Comparison of ENCODE assay signal across 1 cellular context in genomic region chr13:20129076-20129475, GRCh38.
TF ChIP-seq lines count a peak whose summit lies in the region.

No MANE protein-coding gene starts in this region.

TF ChIP-seq in H1, 55 proteins besides CTCF, POLR2A, EP300 and RAD21:
- no peak for TF ChIP-seq SIX5 (IDR thresholded peaks at IDR 0.05; ENCODE audit: low read depth, low read length)
- no peak for TF ChIP-seq CTBP2 (IDR thresholded peaks at IDR 0.05; ENCODE audit: borderline replicate concordance, insufficient read depth, insufficient read length, low read length)
- TF ChIP-seq POU5F1 (IDR thresholded peaks at IDR 0.05; ENCODE audit: low read depth, low read length) = no peak
- no peak for TF ChIP-seq CBX8 (IDR thresholded peaks at IDR 0.05; ENCODE audit: borderline replicate concordance, low read depth, low read length)
- TF ChIP-seq GTF2F1 (IDR thresholded peaks at IDR 0.05; ENCODE audit: borderline replicate concordance, low read depth, low read length) = no peak
- TF ChIP-seq BACH1 (IDR thresholded peaks at IDR 0.05; ENCODE audit: low read length) = no peak
- no peak for TF ChIP-seq CBX5 (IDR thresholded peaks at IDR 0.05; ENCODE audit: low read depth, low read length)
- no peak for TF ChIP-seq KDM5A (IDR thresholded peaks at IDR 0.05; ENCODE audit: low read length)
- TF ChIP-seq FOSL1 (IDR thresholded peaks at IDR 0.05; ENCODE audit: insufficient read depth, low read depth, low read length) = no peak
- no peak for TF ChIP-seq NANOG (IDR thresholded peaks at IDR 0.05; ENCODE audit: insufficient read depth, low read depth, low read length, poor library complexity, severe bottlenecking)
- TF ChIP-seq CEBPB (IDR thresholded peaks at IDR 0.05; ENCODE audit: low read depth, low read length) = no peak
- TF ChIP-seq SRF (IDR thresholded peaks at IDR 0.05; ENCODE audit: low read depth, low read length) = no peak
- no peak for TF ChIP-seq ASH2L (IDR thresholded peaks at IDR 0.05; ENCODE audit: low read length)
- TF ChIP-seq HDAC2 (IDR thresholded peaks at IDR 0.05; ENCODE audit: borderline replicate concordance in 1 of 2, low read depth in 2 of 2, low read length in 2 of 2) = no peak
- TF ChIP-seq TBP (IDR thresholded peaks at IDR 0.05; ENCODE audit: low read depth, low read length) = no peak
- no peak for TF ChIP-seq NRF1 (IDR thresholded peaks at IDR 0.05; ENCODE audit: low read depth, low read length)
